Comparison of ENCODE assay signal across 8 cellular contexts in the genomic region with DNA sequence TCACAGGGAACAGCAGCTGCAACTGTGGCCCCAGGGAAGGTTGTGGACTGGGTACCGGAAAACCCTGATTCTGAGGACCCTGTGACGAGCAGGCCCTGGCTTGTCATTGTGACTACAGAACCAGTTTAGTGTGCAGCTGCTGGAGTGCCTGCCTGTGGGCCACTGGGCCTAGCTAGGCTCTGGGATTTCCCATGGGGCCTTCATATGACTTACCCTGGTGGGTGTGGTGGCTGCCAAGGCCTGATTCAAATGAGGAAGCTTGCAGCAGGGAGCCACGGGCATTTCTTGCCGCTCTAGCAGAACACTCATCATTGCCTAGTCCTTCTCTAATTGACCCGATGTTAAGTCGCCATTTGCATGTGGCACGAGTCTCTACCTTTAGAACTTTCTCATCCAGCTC. TPM values are rescaled to one million over a fixed set of nuclear protein-coding genes. Genes with fewer than 3 reads are reported as not detected.
DNase-seq lines count a peak whose midpoint lies in the region; ATAC-seq and TF ChIP-seq lines count a peak whose summit lies in the region.

No MANE protein-coding gene starts in this region.

- no peak for ATAC-seq in IMR-90 (ENCODE audit: low read depth)
- peak; percentile 55 for ATAC-seq in T-helper 17 cell
- peak; percentile 67 to 76 for ATAC-seq in stimulated activated naive B cell treated with anti-CD40 and anti-IgM and Interleukin-4, amounts not matched to agents 10 μg/mL and 1 μg/mL and 100 μg/mL, for 72 hours (replicated peaks)
- no peak for ATAC-seq in HG03378 (IDR thresholded peaks at IDR 0.05; ENCODE audit: unreplicated experiment)

- peak overlapping the region; percentile 96 for H2BK5ac ChIP-seq in IMR-90 (ENCODE audit: low read depth, low read length, poor library complexity, severe bottlenecking)

- peak overlapping the region; percentile 87 for H2BK15ac ChIP-seq in IMR-90 (ENCODE audit: low read depth, low read length)

- TF ChIP-seq RAD21 in IMR-90 (IDR thresholded peaks at IDR 0.05; ENCODE audit: low read length): no peak

- H2AFZ ChIP-seq in IMR-90 (replicated peaks; ENCODE audit: low read length, poor library complexity): peak overlapping the region; percentile 78

- H3K27ac ChIP-seq in IMR-90 (ENCODE audit: insufficient read depth, low read length): peak overlapping the region; percentile 73
- H3K27ac ChIP-seq in left ventricle myocardium inferior (replicated peaks): peak overlapping the region; percentile 87

- H3K9me3 Mint-ChIP-seq in stimulated activated naive B cell treated with anti-CD40 and anti-IgM and Interleukin-4, amounts not matched to agents 10 μg/mL and 1 μg/mL and 100 μg/mL, for 72 hours: no peaks in the 10 kb centered on the region

- H3K14ac ChIP-seq in IMR-90 (replicated peaks; ENCODE audit: low read depth, low read length): peak overlapping the region; percentile 84

- peak overlapping the region; percentile 1; the same call in 1 of the 2 replicates for H3K4me2 ChIP-seq in IMR-90 (ENCODE audit: low read depth, low read length)

- peaks cover 6 to 50% of the 10 kb centered on the region in 2 experiments; a peak in 3 of 4 replicates for H3K79me1 ChIP-seq in IMR-90 (ENCODE audit: low read depth in 1 of 2, low read length in 2 of 2)

- H3K27me3 Mint-ChIP-seq in T-helper 17 cell: peaks cover 14% of the 10 kb centered on the region
- H3K27me3 Mint-ChIP-seq in stimulated activated naive B cell treated with anti-CD40 and anti-IgM and Interleukin-4, amounts not matched to agents 10 μg/mL and 1 μg/mL and 100 μg/mL, for 72 hours: no peaks in the 10 kb centered on the region

- H3K36me3 ChIP-seq in IMR-90 (ENCODE audit: control insufficient read depth, insufficient read depth, low read length): no peaks in the 10 kb centered on the region
- H3K36me3 ChIP-seq in left ventricle myocardium inferior: no peaks in the 10 kb centered on the region

- dilution Hi-C loops in IMR-90 (cut with HindIII; ENCODE audit: low sequenced_read_pairs, unreplicated experiment): no loop called here

- no peak overlapping the region for H3K4me3 ChIP-seq in IMR-90 (ENCODE audit: insufficient read depth, low read depth, low read length)
- no peak overlapping the region for H3K4me3 ChIP-seq in left ventricle myocardium inferior

- H3K56ac ChIP-seq in IMR-90 (ENCODE audit: extremely low read depth, insufficient read depth, low read length): peak overlapping the region; percentile 58; the same call in 1 of the 2 replicates

- H3K36me3 Mint-ChIP-seq in T-helper 17 cell (ENCODE audit: low read depth): no peaks in the 10 kb centered on the region
- H3K36me3 Mint-ChIP-seq in stimulated activated naive B cell treated with anti-CD40 and anti-IgM and Interleukin-4, amounts not matched to agents 10 μg/mL and 1 μg/mL and 100 μg/mL, for 72 hours: no peaks in the 10 kb centered on the region

- peak overlapping the region; percentile 44; the same call in 1 of the 2 replicates for H3K9ac ChIP-seq in IMR-90 (ENCODE audit: low read depth, low read length)

- H3K9me3 ChIP-seq in IMR-90 (ENCODE audit: control insufficient read depth, insufficient read depth, low read length): no peaks in the 10 kb centered on the region
- H3K9me3 ChIP-seq in T-helper 17 cell (ENCODE audit: control insufficient read depth, low read length, poor library complexity, severe bottlenecking): no peaks in the 10 kb centered on the region
- no peaks in the 10 kb centered on the region for H3K9me3 ChIP-seq in left ventricle myocardium inferior (replicated peaks)

- H2BK20ac ChIP-seq in IMR-90 (ENCODE audit: low read depth, low read length): peak overlapping the region; percentile 89

- POLR2A ChIA-PET in IMR-90 (lab: Charles Lee; ENCODE audit: unreplicated experiment): interaction anchor here (0.6 to 4.9 kb wide), 4 partner anchors 17 to 77 kb away, joined by 3 to 34 read pairs (median 6); a partner anchor contains a TSS

- H3K18ac ChIP-seq in IMR-90 (ENCODE audit: low read depth, low read length): peak overlapping the region; percentile 85

- H3K27ac Mint-ChIP-seq in T-helper 17 cell: peak overlapping the region; percentile 53
- H3K27ac Mint-ChIP-seq in stimulated activated naive B cell treated with anti-CD40 and anti-IgM and Interleukin-4, amounts not matched to agents 10 μg/mL and 1 μg/mL and 100 μg/mL, for 72 hours: no peak overlapping the region

- peak; percentile 41 for DNase-seq in Caki2 (ENCODE audit: low read depth)
- DNase-seq in IMR-90: peak; percentile 78
- no peak for DNase-seq in T-helper 17 cell
- peak; percentile 56 for DNase-seq in left ventricle myocardium inferior
- DNase-seq in stimulated activated naive B cell treated with anti-CD40 and anti-IgM and Interleukin-4, amounts not matched to agents 10 μg/mL and 1 μg/mL and 100 μg/mL, for 72 hours: peak; percentile 44
- DNase-seq in NCI-H2081 treated with DMSO at 0.1 percent for 48 hours (lab: John Stamatoyannopoulos, UW): no peak
- no peak for DNase-seq in putamen (ENCODE audit: low spot score)

- peak overlapping the region; percentile 95 for H2AK5ac ChIP-seq in IMR-90 (ENCODE audit: low read depth, low read length)

- CTCF ChIA-PET in IMR-90 (lab: Yijun Ruan, JAX): interaction anchor here (0.9 to 5.0 kb wide), 3 partner anchors 16 to 192 kb away, joined by 5 to 38 read pairs (median 5); no protein-coding TSS in a partner anchor

- peaks cover 8% of the 10 kb centered on the region for H3K4me1 Mint-ChIP-seq in T-helper 17 cell
- H3K4me1 Mint-ChIP-seq in stimulated activated naive B cell treated with anti-CD40 and anti-IgM and Interleukin-4, amounts not matched to agents 10 μg/mL and 1 μg/mL and 100 μg/mL, for 72 hours: peaks cover 18 to 29% of the 10 kb centered on the region in 2 donors

- H3K4ac ChIP-seq in IMR-90 (ENCODE audit: low read depth, low read length): peak overlapping the region; percentile 99

- H3K23ac ChIP-seq in IMR-90 (ENCODE audit: low read depth, low read length): peak overlapping the region; percentile 81; the same call in 1 of the 2 replicates

- peaks cover 30% of the 10 kb centered on the region for H3K9me1 ChIP-seq in IMR-90 (ENCODE audit: insufficient read depth, low read length)

- H2AK9ac ChIP-seq in IMR-90 (replicated peaks; ENCODE audit: low read depth, low read length, poor library complexity): peak overlapping the region; percentile 75

- H3K27me3 ChIP-seq in IMR-90 (ENCODE audit: control insufficient read depth, insufficient read depth, low read length) (no peaks in the 10 kb centered on the region), left ventricle myocardium inferior (ENCODE audit: low read depth) (no peaks in the 10 kb centered on the region)

- 69% methylated on average over 5 of the region's 7 CpGs; no CpG with 5 or more reads in 1 of the 2 experiments for WGBS in IMR-90 (ENCODE audit: extremely low coverage in 2 of 2, insufficient read length in 1 of 2), 2 experiments

- H2BK120ac ChIP-seq in IMR-90 (ENCODE audit: low read depth, low read length): peak overlapping the region; percentile 99

- peak overlapping the region; percentile 76 for H4K5ac ChIP-seq in IMR-90 (ENCODE audit: low read depth, low read length)

- peak overlapping the region; percentile 89 for H4K91ac ChIP-seq in IMR-90 (ENCODE audit: insufficient read depth, low read depth, low read length)

- in situ Hi-C loops in Caki2 (cut with HindIII; ENCODE audit: low pct_unique_long_range_greater_than_20kb, low sequenced_read_pairs) (no loop called here), IMR-90 (cut with MboI; ENCODE audit: low sequenced_read_pairs) (loop anchor here (5.0 kb wide), 2 partner anchors 48 to 193 kb away; no protein-coding TSS in a partner anchor)

- no peaks in the 10 kb centered on the region; the same call in 1 of the 2 replicates for H4K20me1 ChIP-seq in IMR-90 (ENCODE audit: insufficient read depth, low read length)

- peaks cover 41% of the 10 kb centered on the region for H3K4me1 ChIP-seq in IMR-90 (ENCODE audit: control insufficient read depth, insufficient read depth, low read length)
- peaks cover 32% of the 10 kb centered on the region for H3K4me1 ChIP-seq in left ventricle myocardium inferior

- H4K8ac ChIP-seq in IMR-90 (ENCODE audit: low read depth in 2 of 2, low read length in 2 of 2): peak overlapping the region; percentile 85 to 86

- BruUV-seq in IMR-90 (replicated peaks; lab: Mats Ljungman, UMichigan): no TSS peak

- TF ChIP-seq CTCF in IMR-90 (conservative IDR thresholded peaks at IDR 0.05; ENCODE audit: low read depth, low read length) (no peak), left ventricle myocardium inferior (IDR thresholded peaks at IDR 0.05; ENCODE audit: borderline replicate concordance) (no peak)

- no peak overlapping the region for H3K4me3 Mint-ChIP-seq in T-helper 17 cell
- no peak overlapping the region for H3K4me3 Mint-ChIP-seq in stimulated activated naive B cell treated with anti-CD40 and anti-IgM and Interleukin-4, amounts not matched to agents 10 μg/mL and 1 μg/mL and 100 μg/mL, for 72 hours

- intact Hi-C loops in IMR-90 (cut with micrococcal nuclease) (no loop called here), left ventricle myocardium inferior (cut with micrococcal nuclease) (loop anchor here (5.0 kb wide), 1 partner anchor 193 kb away; no protein-coding TSS in a partner anchor)

- TF ChIP-seq POLR2A in IMR-90 (IDR thresholded peaks at IDR 0.05; ENCODE audit: low read depth, low read length): no peak

TF ChIP-seq in IMR-90, 13 proteins besides CTCF, POLR2A, EP300 and RAD21:
- TF ChIP-seq FOS (IDR thresholded peaks at IDR 0.05; ENCODE audit: low read depth, low read length): no peak

RNA-seq across cellular contexts. Expression of a gene that starts 14.7 kb away (rescaled TPM):
- total RNA-seq in Caki2 (2014; rRNA removed; shearing (Covaris generic); ENCODE audit: low replicate concordance): 20.1 and 22.2 TPM in 2 replicates
- 18.9 and 20.4 TPM in 2 replicates for total RNA-seq in IMR-90 (2012; rRNA removed)
- 24.0 and 25.4 TPM in 2 replicates for polyA plus RNA-seq in IMR-90 (2012; rRNA removed)
- 19.3 and 21.1 TPM in 2 replicates for polyA plus RNA-seq in IMR-90 (2012; cell fraction: cytosol; rRNA removed)
- polyA plus RNA-seq in IMR-90 (2012; cell fraction: nucleus; rRNA removed; ENCODE audit: low replicate concordance): 51.4 and 75.4 TPM in 2 replicates
- total RNA-seq in T-helper 17 cell: 10 to 100 TPM; 52.6 to 59.6 TPM
- total RNA-seq in left ventricle myocardium inferior: 12.5 TPM

RNA-seq across cellular contexts. Expression of a gene that starts 21.9 kb away (rescaled TPM):
- 27.6 and 31.4 TPM in 2 replicates for total RNA-seq in Caki2 (2014; rRNA removed; shearing (Covaris generic); ENCODE audit: low replicate concordance)
- total RNA-seq in IMR-90 (2012; rRNA removed) (115 and 123 TPM in 2 replicates), T-helper 17 cell (under 1 TPM in 1 of 2 donors, not detected in 1; 0.42 TPM), left ventricle myocardium inferior (4.9 TPM)
- 230 and 283 TPM in 2 replicates for polyA plus RNA-seq in IMR-90 (2012; rRNA removed)
- polyA plus RNA-seq in IMR-90 (2012; cell fraction: cytosol; rRNA removed): 215 and 255 TPM in 2 replicates
- polyA plus RNA-seq in IMR-90 (2012; cell fraction: nucleus; rRNA removed; ENCODE audit: low replicate concordance): 331 and 562 TPM in 2 replicates

Comparison
In these comparisons a context has a peak if more than half of its experiments do, and no peak if none do; other contexts are left out.
1. DNase-seq: peak in Caki2 (single experiment), IMR-90 (single experiment), left ventricle myocardium inferior (single experiment) and stimulated activated naive B cell treated with anti-CD40 and anti-IgM and Interleukin-4, amounts not matched to agents 10 μg/mL and 1 μg/mL and 100 μg/mL, for 72 hours (single experiment); none in T-helper 17 cell (0 of 3), NCI-H2081 treated with DMSO at 0.1 percent for 48 hours (single experiment) and putamen (single experiment).
2. ATAC-seq: peak in T-helper 17 cell (single experiment) and stimulated activated naive B cell treated with anti-CD40 and anti-IgM and Interleukin-4, amounts not matched to agents 10 μg/mL and 1 μg/mL and 100 μg/mL, for 72 hours (2 of 2); none in IMR-90 (single experiment) and HG03378 (single experiment).